Comparison of ENCODE assay signal across 8 cellular contexts in the genomic region with DNA sequence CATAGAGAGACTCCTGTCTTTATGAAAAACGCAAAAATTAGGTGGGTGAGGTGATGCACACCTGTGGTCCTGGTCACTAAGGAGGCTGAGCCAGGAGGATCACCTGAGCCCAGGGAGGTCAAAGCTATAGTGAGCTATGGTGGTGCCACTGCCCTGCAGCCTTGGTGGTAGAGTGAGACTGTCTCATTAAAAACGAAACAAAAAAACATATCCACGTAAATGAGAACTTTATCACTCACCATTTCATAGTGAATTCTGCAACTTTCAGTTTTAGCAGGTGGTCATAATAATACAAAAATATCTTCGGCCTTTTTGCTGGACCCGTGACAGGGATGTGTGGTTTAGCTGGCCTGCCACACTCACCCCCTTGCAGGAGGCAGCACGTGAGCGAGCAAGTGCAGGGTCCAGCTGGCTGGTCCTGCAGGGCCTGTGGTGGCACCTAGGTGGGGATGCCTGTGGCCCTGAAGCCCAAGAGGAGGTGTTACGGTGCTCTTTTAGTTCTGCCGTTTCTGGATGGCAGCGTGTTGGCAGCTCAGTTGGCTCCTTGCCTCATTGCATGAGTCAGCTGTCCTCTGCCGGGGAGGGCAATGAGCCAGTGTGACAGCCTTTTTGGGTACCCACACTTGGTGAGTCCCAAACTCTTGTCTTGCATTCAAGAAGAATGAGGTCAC.
DNase-seq lines count a peak whose midpoint lies in the region; ATAC-seq and TF ChIP-seq lines count a peak whose summit lies in the region.

No MANE protein-coding gene starts in this region.

- peaks cover 6% of the 10 kb centered on the region for H3K4me1 ChIP-seq in KMS-11 (ENCODE audit: low read depth, poor library complexity, severe bottlenecking)
- peaks cover 6% of the 10 kb centered on the region for H3K4me1 ChIP-seq in osteoblast (ENCODE audit: insufficient read depth, low read length)
- H3K4me1 ChIP-seq in effector memory CD4-positive, alpha-beta T cell (ENCODE audit: control insufficient read depth, insufficient read depth, low read length, poor library complexity, severe bottlenecking) = no peaks in the 10 kb centered on the region

- CTCF ChIA-PET in WTC11 (lab: Charles Lee) = no interaction called here

- H2AFZ ChIP-seq in KMS-11 (ENCODE audit: low read depth) (peak overlapping the region; percentile 81), osteoblast (ENCODE audit: low read length) (peak overlapping the region; percentile 56)

- H3K27me3 ChIP-seq in KMS-11 (ENCODE audit: insufficient read depth, low read depth) (no peaks in the 10 kb centered on the region), osteoblast (ENCODE audit: insufficient read depth, low read length) (no peaks in the 10 kb centered on the region)
- H3K27me3 ChIP-seq in effector memory CD4-positive, alpha-beta T cell (replicated peaks; ENCODE audit: control insufficient read depth, insufficient read depth, low read length, poor library complexity, severe bottlenecking) = no peaks in the 10 kb centered on the region

- H4K20me1 ChIP-seq in KMS-11 (ENCODE audit: insufficient read depth) (no peaks in the 10 kb centered on the region), osteoblast (ENCODE audit: insufficient read depth, low read length) (no peaks in the 10 kb centered on the region)

- H3K27ac ChIP-seq in KMS-11 (peak overlapping the region; percentile 32; the same call in 1 of the 2 replicates), osteoblast (ENCODE audit: low read depth, low read length) (no peak overlapping the region)
- H3K27ac ChIP-seq in effector memory CD4-positive, alpha-beta T cell (ENCODE audit: insufficient read depth, low read length, poor library complexity, severe bottlenecking) = no peak overlapping the region

- H3K27me3 Mint-ChIP-seq in WTC11 (ENCODE audit: low read depth) = peaks cover 9% of the 10 kb centered on the region; the same call in 1 of the 2 replicates

- DNase-seq in GM12865 (ENCODE audit: low read depth) (peak; percentile 64), cerebellar nuclear complex (lab: John Stamatoyannopoulos, UW) (peak; percentile 50 to 70), osteoblast (ENCODE audit: insufficient read length, low spot score, missing footprints) (no peak), WTC11 (ENCODE audit: low spot score) (no peak)
- no peak for DNase-seq in effector CD8-positive, alpha-beta T cell (lab: John Stamatoyannopoulos, UW)
- no peak for DNase-seq in effector memory CD4-positive, alpha-beta T cell

- peak overlapping the region; percentile 12 for H3K4me3 ChIP-seq in GM12865 (ENCODE audit: low read depth, low read length)
- no peak overlapping the region for H3K4me3 ChIP-seq in KMS-11 (IDR thresholded peaks at IDR 0.05; ENCODE audit: insufficient read depth, low read depth, low read length)
- H3K4me3 ChIP-seq in osteoblast (ENCODE audit: insufficient read depth, low read length) = peak overlapping the region; percentile 39
- no peak overlapping the region for H3K4me3 ChIP-seq in effector memory CD4-positive, alpha-beta T cell (ENCODE audit: insufficient read depth, low read depth, low read length, poor library complexity, severe bottlenecking)

- H3K36me3 Mint-ChIP-seq in WTC11 = peaks cover 62% of the 10 kb centered on the region

- TF ChIP-seq CTCF in GM12865 (IDR thresholded peaks at IDR 0.05; ENCODE audit: insufficient read depth, low read depth, low read length, missing control alignments) = no peak
- TF ChIP-seq CTCF in KMS-11 (conservative IDR thresholded peaks at IDR 0.05; ENCODE audit: low read depth, low read length) = no peak
- no peak for TF ChIP-seq CTCF in osteoblast (IDR thresholded peaks at IDR 0.05; ENCODE audit: extremely low read depth, low read depth, low read length)
- TF ChIP-seq CTCF in WTC11 (IDR thresholded peaks at IDR 0.05) = no peak

- H3K36me3 ChIP-seq in KMS-11 (ENCODE audit: insufficient read depth) (no peaks in the 10 kb centered on the region), osteoblast (ENCODE audit: insufficient read depth, low read length) (no peaks in the 10 kb centered on the region)
- no peaks in the 10 kb centered on the region for H3K36me3 ChIP-seq in effector memory CD4-positive, alpha-beta T cell (ENCODE audit: control insufficient read depth, insufficient read depth, low read length)

- H3K27ac Mint-ChIP-seq in WTC11 = no peak overlapping the region

- H3K4me1 Mint-ChIP-seq in WTC11 = no peaks in the 10 kb centered on the region

- H3K79me2 ChIP-seq in KMS-11 (ENCODE audit: insufficient read depth, low read depth) (no peaks in the 10 kb centered on the region), osteoblast (ENCODE audit: insufficient read depth, low read length) (no peaks in the 10 kb centered on the region)

- H3K9ac ChIP-seq in KMS-11 = no peak overlapping the region; the same call in 1 of the 2 replicates

- POLR2A ChIA-PET in WTC11 (lab: Charles Lee) = no interaction called here

- H3K9me3 ChIP-seq in osteoblast (ENCODE audit: low read depth, low read length) = no peaks in the 10 kb centered on the region
- no peaks in the 10 kb centered on the region for H3K9me3 ChIP-seq in effector memory CD4-positive, alpha-beta T cell (ENCODE audit: control insufficient read depth, low read length)

- peaks cover 73% of the 10 kb centered on the region for H3K9me3 Mint-ChIP-seq in WTC11

- no peak overlapping the region for H3K4me3 Mint-ChIP-seq in WTC11

- H3K4me2 ChIP-seq in KMS-11 (peak overlapping the region; percentile 42), osteoblast (ENCODE audit: insufficient read depth, low read length) (peak overlapping the region; percentile 59)

- ATAC-seq in WTC11 (no peak), HG02981 (IDR thresholded peaks at IDR 0.05; ENCODE audit: unreplicated experiment) (no peak)

TF ChIP-seq in WTC11, 78 proteins besides CTCF, POLR2A, EP300 and RAD21:
- no peak for TF ChIP-seq SMAD4 (CRISPR knock-in tag; IDR thresholded peaks at IDR 0.05)
- no peak for TF ChIP-seq OVOL2 (CRISPR knock-in tag; IDR thresholded peaks at IDR 0.05; ENCODE audit: borderline replicate concordance)
- no peak for TF ChIP-seq CREM (CRISPR knock-in tag; IDR thresholded peaks at IDR 0.05)
- TF ChIP-seq NR2C2 (CRISPR knock-in tag; IDR thresholded peaks at IDR 0.05) = no peak
- TF ChIP-seq HMGA2 (CRISPR knock-in tag; IDR thresholded peaks at IDR 0.05) = no peak
- TF ChIP-seq SMAD3 (CRISPR knock-in tag; IDR thresholded peaks at IDR 0.05; ENCODE audit: borderline replicate concordance) = no peak
- no peak for TF ChIP-seq NR1H2 (CRISPR knock-in tag; IDR thresholded peaks at IDR 0.05)
- TF ChIP-seq, protein P1, sequence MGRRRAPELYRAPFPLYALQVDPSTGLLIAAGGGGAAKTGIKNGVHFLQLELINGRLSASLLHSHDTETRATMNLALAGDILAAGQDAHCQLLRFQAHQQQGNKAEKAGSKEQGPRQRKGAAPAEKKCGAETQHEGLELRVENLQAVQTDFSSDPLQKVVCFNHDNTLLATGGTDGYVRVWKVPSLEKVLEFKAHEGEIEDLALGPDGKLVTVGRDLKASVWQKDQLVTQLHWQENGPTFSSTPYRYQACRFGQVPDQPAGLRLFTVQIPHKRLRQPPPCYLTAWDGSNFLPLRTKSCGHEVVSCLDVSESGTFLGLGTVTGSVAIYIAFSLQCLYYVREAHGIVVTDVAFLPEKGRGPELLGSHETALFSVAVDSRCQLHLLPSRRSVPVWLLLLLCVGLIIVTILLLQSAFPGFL (CRISPR knock-in tag; IDR thresholded peaks at IDR 0.05; ENCODE audit: borderline replicate concordance) = no peak
- no peak for TF ChIP-seq RELA (CRISPR knock-in tag; IDR thresholded peaks at IDR 0.05; ENCODE audit: borderline replicate concordance)
- TF ChIP-seq, protein P2, sequence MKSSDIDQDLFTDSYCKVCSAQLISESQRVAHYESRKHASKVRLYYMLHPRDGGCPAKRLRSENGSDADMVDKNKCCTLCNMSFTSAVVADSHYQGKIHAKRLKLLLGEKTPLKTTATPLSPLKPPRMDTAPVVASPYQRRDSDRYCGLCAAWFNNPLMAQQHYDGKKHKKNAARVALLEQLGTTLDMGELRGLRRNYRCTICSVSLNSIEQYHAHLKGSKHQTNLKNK (CRISPR knock-in tag; IDR thresholded peaks at IDR 0.05) = no peak
- no peak for TF ChIP-seq FOXJ3 (CRISPR knock-in tag; IDR thresholded peaks at IDR 0.05; ENCODE audit: borderline replicate concordance)
- no peak for TF ChIP-seq TEAD1 (CRISPR knock-in tag; IDR thresholded peaks at IDR 0.05)

Comparison
In these comparisons a context has a peak if more than half of its experiments do, and no peak if none do; other contexts are left out.
1. DNase-seq: peak in GM12865 (single experiment) and cerebellar nuclear complex (2 of 2); none in osteoblast (single experiment), effector CD8-positive, alpha-beta T cell (single experiment), effector memory CD4-positive, alpha-beta T cell (0 of 3) and WTC11 (single experiment).
2. H3K4me3 ChIP-seq: peak in GM12865 (single experiment) and osteoblast (single experiment); none in KMS-11 (single experiment) and effector memory CD4-positive, alpha-beta T cell (single experiment).